Comparison of ENCODE assay signal across 8 cellular contexts in the genomic region with DNA sequence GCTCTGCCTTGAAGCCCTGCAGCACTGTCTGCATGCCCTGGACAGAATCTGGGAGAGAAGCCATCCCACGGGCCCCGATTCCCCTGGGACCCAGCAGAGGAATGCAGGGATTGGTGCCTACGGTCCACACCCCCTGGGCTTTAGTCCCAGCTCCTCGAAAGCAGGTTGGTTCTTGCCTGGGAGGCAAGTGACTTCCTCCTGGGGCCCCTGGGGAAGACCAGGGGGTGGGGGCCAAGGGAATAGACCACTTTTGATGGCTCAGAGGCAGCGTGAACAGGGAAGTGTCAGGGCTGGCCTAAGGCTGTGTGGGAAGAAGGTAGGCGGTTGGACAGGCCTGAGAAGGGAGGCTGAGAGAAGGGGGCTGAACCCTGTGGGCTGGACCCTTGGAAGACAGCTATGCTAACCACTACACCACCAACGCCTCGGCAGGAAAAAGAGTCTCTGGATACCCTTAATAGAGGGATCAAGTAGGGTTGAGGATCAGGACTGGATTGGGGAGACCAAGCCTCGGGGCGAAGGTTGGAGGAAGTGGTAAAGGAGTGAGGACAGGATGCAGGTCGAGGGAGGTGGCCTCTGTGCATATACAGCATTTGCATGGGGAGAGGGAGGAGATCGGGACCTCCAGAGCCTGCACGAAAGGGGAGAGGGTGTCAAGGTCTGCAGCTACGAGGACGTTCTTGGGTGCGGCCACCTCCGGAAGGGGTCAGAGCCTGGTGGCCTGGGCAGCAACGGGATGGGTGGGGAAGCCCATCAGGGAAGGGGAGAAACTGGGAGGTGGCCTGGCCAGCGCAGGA. TPM values are rescaled to one million over a fixed set of nuclear protein-coding genes. Genes with fewer than 3 reads are reported as not detected.
DNase-seq lines count a peak whose midpoint lies in the region; ATAC-seq and TF ChIP-seq lines count a peak whose summit lies in the region.

No MANE protein-coding gene starts in this region.

- DNase-seq in DND-41 (peak; percentile 43), OCI-LY7 (ENCODE audit: low spot score) (peak; percentile 67), choroid plexus epithelial cell (ENCODE audit: low read depth) (peak; percentile 73), lung (ENCODE audit: low spot score) (no peak), tibial nerve (ENCODE audit: low spot score in 2 of 2) (no peak)

- H4K20me1 ChIP-seq in DND-41 (ENCODE audit: insufficient read depth, low read length) (peaks cover 37% of the 10 kb centered on the region), OCI-LY7 (ENCODE audit: insufficient read depth, low read length) (no peaks in the 10 kb centered on the region)

- POLR2A ChIA-PET in OCI-LY7 (lab: Charles Lee): interaction anchor here (0.9 kb wide), 1 partner anchor 57 kb away, joined by 3 read pairs; no protein-coding TSS in a partner anchor

- H3K4me3 ChIP-seq in DND-41 (ENCODE audit: low read depth in 1 of 2, low read length in 2 of 2) (peak overlapping the region; percentile 62 to 96), OCI-LY7 (ENCODE audit: low read depth, low read length, poor library complexity, severe bottlenecking) (peak overlapping the region; percentile 100), choroid plexus epithelial cell (ENCODE audit: low read depth, low read length) (peak overlapping the region; percentile 84), lung (peak overlapping the region; percentile 97), tibial nerve (peak overlapping the region; percentile 70 to 95 (median 83))

- H3K4me2 ChIP-seq in DND-41 (ENCODE audit: insufficient read depth, low read length): peak overlapping the region; percentile 91
- peak overlapping the region; percentile 96 for H3K4me2 ChIP-seq in OCI-LY7 (ENCODE audit: low read length)

- H3K27ac ChIP-seq in DND-41 (ENCODE audit: low read length) (peak overlapping the region; percentile 76), OCI-LY7 (ENCODE audit: low read depth, low read length, poor library complexity, severe bottlenecking) (peak overlapping the region; percentile 61), lung (ENCODE audit: low read depth in 1 of 2, low read length in 1 of 2) (peak overlapping the region; percentile 82 to 90), tibial nerve (peak overlapping the region; percentile 86 to 95 (median 90))

- CTCF ChIA-PET in OCI-LY7 (lab: Charles Lee; ENCODE audit: unreplicated experiment): no interaction called here

- no peaks in the 10 kb centered on the region for H3K27me3 ChIP-seq in DND-41 (ENCODE audit: insufficient read depth, low read length, poor library complexity)
- H3K27me3 ChIP-seq in lung (ENCODE audit: control insufficient read depth, insufficient read depth): no peaks in the 10 kb centered on the region
- H3K27me3 ChIP-seq in tibial nerve: no peaks in the 10 kb centered on the region

- peaks cover 50% of the 10 kb centered on the region for H3K36me3 ChIP-seq in DND-41 (ENCODE audit: insufficient read depth, low read length)
- H3K36me3 ChIP-seq in OCI-LY7 (ENCODE audit: insufficient read depth, low read length): peaks cover 37% of the 10 kb centered on the region
- H3K36me3 ChIP-seq in lung (ENCODE audit: control insufficient read depth in 2 of 2, insufficient read depth in 2 of 2, low read length in 2 of 2): peaks cover 5 to 29% of the 10 kb centered on the region in 2 donors
- H3K36me3 ChIP-seq in tibial nerve: peaks cover 0 to 43% (median 8%) of the 10 kb centered on the region in 3 donors

- TF ChIP-seq CTCF in DND-41 (IDR thresholded peaks at IDR 0.05; ENCODE audit: borderline replicate concordance, extremely low read depth, low read length, poor library complexity, severe bottlenecking) (no peak), OCI-LY7 (conservative IDR thresholded peaks at IDR 0.05; ENCODE audit: low read length) (no peak), choroid plexus epithelial cell (conservative IDR thresholded peaks at IDR 0.05; ENCODE audit: low read depth, low read length) (no peak), lung (IDR thresholded peaks at IDR 0.05; ENCODE audit: control extremely low read depth, extremely low read depth) (no peak), tibial nerve (IDR thresholded peaks at IDR 0.05) (no peak)

- TF ChIP-seq EP300 in tibial nerve (IDR thresholded peaks at IDR 0.05): no peak

- no peak for TF ChIP-seq POLR2A in tibial nerve (IDR thresholded peaks at IDR 0.05)

- H3K79me2 ChIP-seq in DND-41 (ENCODE audit: insufficient read depth, low read length): peaks cover 40% of the 10 kb centered on the region
- peaks cover 25% of the 10 kb centered on the region for H3K79me2 ChIP-seq in OCI-LY7 (ENCODE audit: insufficient read depth, low read depth, low read length)

- intact Hi-C loops in OCI-LY7 (cut with micrococcal nuclease; ENCODE audit: unreplicated experiment): loop anchor here (10.0 kb wide), 1 partner anchor 312 kb away; no protein-coding TSS in a partner anchor

- no TSS peak for BruUV-seq in OCI-LY7 (replicated peaks; lab: Mats Ljungman, UMichigan)

- H3K9me3 ChIP-seq in DND-41 (ENCODE audit: insufficient read depth, low read length, severe bottlenecking) (no peaks in the 10 kb centered on the region), OCI-LY7 (ENCODE audit: low read length) (no peaks in the 10 kb centered on the region), lung (ENCODE audit: control insufficient read depth in 2 of 2, insufficient read depth in 1 of 2, low read length in 1 of 2) (no peaks in the 10 kb centered on the region), tibial nerve (no peaks in the 10 kb centered on the region)

- 4 to 8% methylated on average over 17 to 19 of the region's 19 CpGs for WGBS in lung, 2 donors
- 3 to 6% methylated on average over 19 of the region's 19 CpGs for WGBS in tibial nerve, 2 donors

- H3K9ac ChIP-seq in DND-41 (ENCODE audit: low read depth, low read length): peak overlapping the region; percentile 80

- no peaks in the 10 kb centered on the region for H3K9me2 ChIP-seq in OCI-LY7 (ENCODE audit: insufficient read depth, low read length)

- H3K4me1 ChIP-seq in DND-41 (ENCODE audit: insufficient read depth, low read length) (peaks cover 39% of the 10 kb centered on the region), OCI-LY7 (ENCODE audit: insufficient read depth, low read length, poor library complexity, severe bottlenecking) (peaks cover 12% of the 10 kb centered on the region), lung (ENCODE audit: control insufficient read depth in 2 of 2, insufficient read depth in 2 of 2, low read length in 2 of 2) (peaks cover 0 to 10% of the 10 kb centered on the region in 2 donors), tibial nerve (peaks cover 0 to 46% (median 21%) of the 10 kb centered on the region in 4 donors)

- no peak for ATAC-seq in DND-41 (ENCODE audit: insufficient read depth, low read depth)
- peak; percentile 6 for ATAC-seq in GM21526 (IDR thresholded peaks at IDR 0.05; ENCODE audit: low FRiP score, unreplicated experiment)
- ATAC-seq in lung (ENCODE audit: insufficient read depth, low FRiP score): no peak
- no peak for ATAC-seq in HG02798 (IDR thresholded peaks at IDR 0.05; ENCODE audit: poor library complexity, unreplicated experiment)
- no peak for ATAC-seq in activated CD4-positive, CD25-positive, alpha-beta regulatory T cell treated with anti-CD3 and anti-CD28 coated beads, Interleukin-2, amount 50 U/mL, for 24 hours

- H2AFZ ChIP-seq in DND-41 (ENCODE audit: low read depth, low read length) (peak overlapping the region; percentile 64), OCI-LY7 (ENCODE audit: low read length) (peak overlapping the region; percentile 34; the same call in 1 of the 2 replicates)

RNA-seq across cellular contexts. Expression of a gene that starts 0.8 kb away (rescaled TPM):
- total RNA-seq in OCI-LY7 (2014; rRNA removed; shearing (Covaris generic)): 25.5 and 40.2 TPM in 2 replicates
- total RNA-seq in OCI-LY7 (2022) (56.7 and 63.8 TPM in 2 replicates), lung (10 to 100 TPM; 33.2 to 95.5 TPM), tibial nerve (100 to 1,000 TPM in 1 of 4 donors, 10 to 100 TPM in 3; 53.9 to 134 (median 68.0) TPM)
- 10 to 100 TPM; 42.3 to 45.5 TPM for polyA plus RNA-seq in lung

RNA-seq across cellular contexts. Expression of a gene that starts 52.7 kb away (rescaled TPM):
- total RNA-seq in OCI-LY7 (2014; rRNA removed; shearing (Covaris generic)): 73.3 and 76.0 TPM in 2 replicates
- total RNA-seq in OCI-LY7 (2022) (65.0 and 77.3 TPM in 2 replicates), lung (100 to 1,000 TPM in 1 of 2 donors, 10 to 100 TPM in 1; 70.4 to 157 TPM), tibial nerve (10 to 100 TPM; 33.5 to 48.7 (median 41.5) TPM)
- 100 to 1,000 TPM; 127 to 280 TPM for polyA plus RNA-seq in lung

Comparison
In these comparisons a context has a peak if more than half of its experiments do, and no peak if none do; other contexts are left out.
1. DNase-seq: peak in DND-41 (single experiment), OCI-LY7 (single experiment) and choroid plexus epithelial cell (single experiment); none in lung (single experiment) and tibial nerve (0 of 2).
2. Peak in every context shown above with its lines, with median percentiles within 50 percentile points of each other: H3K27ac ChIP-seq and H3K4me3 ChIP-seq.